ENCODE assay signal across 1 cellular context in genomic region chr1:37817481-37817880, GRCh38.
TF ChIP-seq lines count a peak whose summit lies in the region.

No MANE protein-coding gene starts in this region.

TF ChIP-seq in K562, 482 proteins besides CTCF, POLR2A, EP300 and RAD21:
- 0 out of 2 replicates have a peak, but pooled peaks have one; percentile 11 for TF ChIP-seq CREM (IDR thresholded peaks at IDR 0.05; ENCODE audit: low read depth)
- peak; percentile 45; the same call in 1 of the 2 replicates for TF ChIP-seq HMBOX1 (IDR thresholded peaks at IDR 0.05)
- no peak for TF ChIP-seq ZNF766 (CRISPR knock-in tag; conservative IDR thresholded peaks at IDR 0.05)
